In genomic region chr4:87422104-87423052, GRCh38 we compare ENCODE assay signal across 8 cellular contexts. TPM values are rescaled to one million over a fixed set of nuclear protein-coding genes. Genes with fewer than 3 reads are reported as not detected.
A peak's percentile ranks its signal among the peaks of the same experiment; 100 is the strongest.
DNase-seq lines count a peak whose midpoint lies in the region; ATAC-seq lines count a peak whose summit lies in the region.

NUDT9 (plus strand) TSS chr4:87422573; CDS start chr4:87422906, 333 bp downstream.

- peak; percentile 79 for ATAC-seq in GM21381 (IDR thresholded peaks at IDR 0.05; ENCODE audit: unreplicated experiment)
- peak; percentile 94 for ATAC-seq in activated CD8-positive, alpha-beta memory T cell treated with anti-CD3 and anti-CD28 coated beads, Interleukin-2, amount 10 ng/mL, durations not matched to agents 7 days and 5 days

- H3K79me2 ChIP-seq in mesendoderm (ENCODE audit: control insufficient read depth, insufficient read depth, low read length) = peaks cover 21% of the 10 kb centered on the region

- H3K4me3 ChIP-seq in NT2/D1 (ENCODE audit: insufficient read length, low read depth) = peak within 1 kb of the TSS; percentile 85
- H3K4me3 ChIP-seq in endocrine pancreas (ENCODE audit: control insufficient read depth, insufficient read depth, low read length) = peak within 1 kb of the TSS; percentile 93
- H3K4me3 ChIP-seq in mesendoderm (ENCODE audit: low read length) = peak within 1 kb of the TSS; percentile 68

- peaks cover 7% of the 10 kb centered on the region for H3K79me1 ChIP-seq in mesendoderm (ENCODE audit: low read length)

- no CpG with 5 or more reads among the region's 58 CpGs for WGBS in mesendoderm (ENCODE audit: extremely low coverage, insufficient coverage, low lambda C conversion rate)

- H2BK5ac ChIP-seq in mesendoderm (ENCODE audit: low read length) = peak within 1 kb of the TSS; percentile 22

- in situ Hi-C loops in Caki2 (cut with HindIII; ENCODE audit: low pct_unique_long_range_greater_than_20kb, low sequenced_read_pairs) = no loop called here

- H3K27ac Mint-ChIP-seq in activated CD8-positive, alpha-beta memory T cell treated with anti-CD3 and anti-CD28 coated beads, Interleukin-2, amount 10 ng/mL, durations not matched to agents 7 days and 5 days = peak within 1 kb of the TSS; percentile 95

- peak within 1 kb of the TSS; percentile 83 for H3K56ac ChIP-seq in mesendoderm (ENCODE audit: low read length)

- DNase-seq in Caki2 (ENCODE audit: low read depth) (peak; percentile 99), HUDEP-2 (lab: John Stamatoyannopoulos, UW; ENCODE audit: unreplicated experiment in 76 of 76) (peak; percentile 53 to 99 (median 93)), NT2/D1 (ENCODE audit: low read depth, low spot score) (peak; percentile 71), mesendoderm (peak; percentile 99)
- DNase-seq in activated CD8-positive, alpha-beta memory T cell treated with anti-CD3 and anti-CD28 coated beads, Interleukin-2, amount 10 ng/mL, durations not matched to agents 7 days and 5 days = peak; percentile 92
- DNase-seq in stimulated activated CD8-positive, alpha-beta memory T cell treated with anti-CD3 and anti-CD28 coated beads, Interleukin-15, amount 100 ng/mL, for 1 hour (ENCODE audit: low read depth) = peak; percentile 71

- H4K8ac ChIP-seq in mesendoderm (ENCODE audit: low read depth, low read length) = peak within 1 kb of the TSS; percentile 77

- CTCF ChIA-PET in activated CD8-positive, alpha-beta memory T cell treated with anti-CD3 and anti-CD28 coated beads, Interleukin-2, amount 10 ng/mL, durations not matched to agents 7 days and 5 days (lab: Charles Lee) = interaction anchor here (0.7 to 2.2 kb wide), 4 partner anchors 24 to 47 kb away, joined by 3 to 16 read pairs (median 5); partner anchors contain the start of gene HSD17B11

- no peak within 1 kb of the TSS for H3K23ac ChIP-seq in mesendoderm (ENCODE audit: low read length)

- H3K9me3 Mint-ChIP-seq in activated CD8-positive, alpha-beta memory T cell treated with anti-CD3 and anti-CD28 coated beads, Interleukin-2, amount 10 ng/mL, durations not matched to agents 7 days and 5 days (ENCODE audit: low read depth) = no peaks in the 10 kb centered on the region

- no peaks in the 10 kb centered on the region for H3K36me3 Mint-ChIP-seq in activated CD8-positive, alpha-beta memory T cell treated with anti-CD3 and anti-CD28 coated beads, Interleukin-2, amount 10 ng/mL, durations not matched to agents 7 days and 5 days

- peak within 1 kb of the TSS; percentile 96 for H3K4ac ChIP-seq in mesendoderm (ENCODE audit: low read depth, low read length)

- H3K18ac ChIP-seq in mesendoderm (ENCODE audit: low read length) = peak within 1 kb of the TSS; percentile 88

- H3K4me3 Mint-ChIP-seq in activated CD8-positive, alpha-beta memory T cell treated with anti-CD3 and anti-CD28 coated beads, Interleukin-2, amount 10 ng/mL, durations not matched to agents 7 days and 5 days = peak within 1 kb of the TSS; percentile 96

- H3K36me3 ChIP-seq in NT2/D1 (ENCODE audit: insufficient read depth, insufficient read length, low read length) (no peaks in the 10 kb centered on the region), endocrine pancreas (ENCODE audit: control insufficient read depth, insufficient read depth, low read length) (no peaks in the 10 kb centered on the region), mesendoderm (ENCODE audit: control insufficient read depth, insufficient read depth, low read length) (no peaks in the 10 kb centered on the region)

- H3K27me3 ChIP-seq in NT2/D1 (ENCODE audit: insufficient read depth, insufficient read length) (no peaks in the 10 kb centered on the region), endocrine pancreas (ENCODE audit: control insufficient read depth, insufficient read depth, low read length) (no peaks in the 10 kb centered on the region), mesendoderm (ENCODE audit: insufficient read depth, low read length, poor library complexity) (no peaks in the 10 kb centered on the region)

- peak within 1 kb of the TSS; percentile 81 for H3K27ac ChIP-seq in mesendoderm (ENCODE audit: low read depth, low read length)

- H3K9ac ChIP-seq in NT2/D1 (ENCODE audit: insufficient read length, low read depth) (peak within 1 kb of the TSS; percentile 89), endocrine pancreas (ENCODE audit: control insufficient read depth, insufficient read depth, low read length) (peak within 1 kb of the TSS; percentile 97), mesendoderm (ENCODE audit: low read length) (peak within 1 kb of the TSS; percentile 71)

- H3K27me3 Mint-ChIP-seq in activated CD8-positive, alpha-beta memory T cell treated with anti-CD3 and anti-CD28 coated beads, Interleukin-2, amount 10 ng/mL, durations not matched to agents 7 days and 5 days = no peaks in the 10 kb centered on the region

- peaks cover 24% of the 10 kb centered on the region for H3K4me1 Mint-ChIP-seq in activated CD8-positive, alpha-beta memory T cell treated with anti-CD3 and anti-CD28 coated beads, Interleukin-2, amount 10 ng/mL, durations not matched to agents 7 days and 5 days

- H4K5ac ChIP-seq in mesendoderm (ENCODE audit: low read length) = no peak within 1 kb of the TSS

- H2BK120ac ChIP-seq in mesendoderm (ENCODE audit: low read depth, low read length) = peak within 1 kb of the TSS; percentile 24

- H3K4me2 ChIP-seq in mesendoderm (ENCODE audit: low read length) = peak within 1 kb of the TSS; percentile 17

- H3K4me1 ChIP-seq in NT2/D1 (ENCODE audit: insufficient read depth, insufficient read length) (no peaks in the 10 kb centered on the region), endocrine pancreas (ENCODE audit: control insufficient read depth, insufficient read depth, low read length) (peaks cover 8% of the 10 kb centered on the region), mesendoderm (ENCODE audit: control insufficient read depth, low read depth, low read length) (peaks cover 7% of the 10 kb centered on the region)

- H3K9me3 ChIP-seq in NT2/D1 (ENCODE audit: insufficient read depth, low read length) (no peaks in the 10 kb centered on the region; the same call in 1 of the 2 replicates), endocrine pancreas (ENCODE audit: control insufficient read depth, low read length) (no peaks in the 10 kb centered on the region)

- no peak within 1 kb of the TSS for H2AK5ac ChIP-seq in mesendoderm (ENCODE audit: low read length)

- H2BK15ac ChIP-seq in mesendoderm (replicated peaks; ENCODE audit: low read depth) = no peak within 1 kb of the TSS

RNA-seq across cellular contexts. Expression of gene NUDT9, which starts in this region (rescaled TPM):
- 33.4 and 48.3 TPM in 2 replicates for total RNA-seq in Caki2 (2014; rRNA removed; shearing (Covaris generic); ENCODE audit: low replicate concordance)
- 1 to 10 TPM; 8.1 to 9.6 TPM for total RNA-seq in activated CD8-positive, alpha-beta memory T cell treated with anti-CD3 and anti-CD28 coated beads, Interleukin-2, amount 10 ng/mL, durations not matched to agents 7 days and 5 days
- 24.6 TPM for polyA plus RNA-seq in mesendoderm (2013, experiment 1 of 2)
- polyA plus RNA-seq in mesendoderm (2013, experiment 2 of 2) = 24.0 TPM

Comparison
In these comparisons a context has a peak if more than half of its experiments do, and no peak if none do; other contexts are left out.
1. Peak in every context shown above with its lines: DNase-seq, ATAC-seq, H3K4me3 ChIP-seq and H3K27ac ChIP-seq.